Comparison of ENCODE assay signal across 11 cellular contexts in genomic region chr5:8829322-8830029, GRCh38.
DNase-seq lines count a peak whose midpoint lies in the region; ATAC-seq and TF ChIP-seq lines count a peak whose summit lies in the region.
"Had no signal": no experiment of that assay in that cellular context is flagged by ENCODE, and none has a peak within 500 bp of the region (broad histone marks: within the 10 kb centered on the region; RNA-seq: fewer than 3 reads in every experiment).

No MANE protein-coding gene starts in this region.

- DNase-seq in ELR (ENCODE audit: low read depth) = peak; percentile 99
- peak; percentile 94 to 98 for DNase-seq in SJSA1 (ENCODE audit: low read depth in 1 of 2, low spot score in 2 of 2)
- DNase-seq in fibroblast of pulmonary artery (ENCODE audit: low read depth) = peak; percentile 99
- DNase-seq in osteocyte (ENCODE audit: extremely low spot score, unreplicated experiment) = no peak
- DNase-seq in activated CD4-positive, alpha-beta T cell treated with anti-CD3 and anti-CD28 coated beads, Interleukin-2, amount 50 U/mL, for 48 hours = no peak
- DNase-seq in GM13976 (ENCODE audit: low spot score) = no peak
- no peak for DNase-seq in thyroid gland
- DNase-seq: cortex of kidney, transverse colon had no signal

- H3K9me3 ChIP-seq in SJSA1 (replicated peaks) (peaks cover 3% of the 10 kb centered on the region; the same call in 1 of the 2 replicates), thyroid gland (no peaks in the 10 kb centered on the region)
- H3K9me3 ChIP-seq: transverse colon had no signal

- H3K4me3 ChIP-seq in SJSA1 (no peak overlapping the region), fibroblast of pulmonary artery (replicated peaks; ENCODE audit: low read depth, low read length) (no peak overlapping the region), thyroid gland (replicated peaks in 1 of 3) (no peak overlapping the region)
- H3K4me3 ChIP-seq: transverse colon had no signal

- intact Hi-C loops in thyroid gland (cut with DNase I) = no loop called here

- H3K4me3 Mint-ChIP-seq in osteocyte (ENCODE audit: unreplicated experiment) = no peak overlapping the region
- H3K4me3 Mint-ChIP-seq: mesothelial cell of epicardium had no signal

- H3K27ac ChIP-seq in SJSA1 (peak overlapping the region; percentile 75), thyroid gland (no peak overlapping the region)

- H3K4me1 ChIP-seq in SJSA1 (replicated peaks) (peaks cover 36% of the 10 kb centered on the region), thyroid gland (no peaks in the 10 kb centered on the region)
- H3K4me1 ChIP-seq: transverse colon had no signal

- peaks cover 57% of the 10 kb centered on the region for H3K4me1 Mint-ChIP-seq in osteocyte (ENCODE audit: unreplicated experiment)
- H3K4me1 Mint-ChIP-seq: mesothelial cell of epicardium had no signal

- H3K36me3 ChIP-seq in SJSA1 (no peaks in the 10 kb centered on the region), thyroid gland (no peaks in the 10 kb centered on the region)
- H3K36me3 ChIP-seq: transverse colon had no signal

- ATAC-seq in GM19351 (IDR thresholded peaks at IDR 0.05; ENCODE audit: unreplicated experiment) = no peak

- peak overlapping the region; percentile 81 for H3K27ac Mint-ChIP-seq in osteocyte (ENCODE audit: unreplicated experiment)
- H3K27ac Mint-ChIP-seq: mesothelial cell of epicardium had no signal

- no peak for TF ChIP-seq POLR2A in thyroid gland (IDR thresholded peaks at IDR 0.05)

- TF ChIP-seq CTCF in fibroblast of pulmonary artery (IDR thresholded peaks at IDR 0.05; ENCODE audit: low read length, missing control alignments) = no peak
- no peak for TF ChIP-seq CTCF in osteocyte (IDR thresholded peaks at IDR 0.05)
- no peak for TF ChIP-seq CTCF in GM13976 (IDR thresholded peaks at IDR 0.05; ENCODE audit: borderline replicate concordance, control extremely low read depth, extremely low read depth, insufficient read depth, missing control alignments)
- no peak for TF ChIP-seq CTCF in thyroid gland (IDR thresholded peaks at IDR 0.05)

- peaks cover 9% of the 10 kb centered on the region for H3K36me3 Mint-ChIP-seq in osteocyte (ENCODE audit: unreplicated experiment)

- no peaks in the 10 kb centered on the region for H3K27me3 Mint-ChIP-seq in osteocyte (ENCODE audit: unreplicated experiment)

- H3K9me3 Mint-ChIP-seq in osteocyte (ENCODE audit: unreplicated experiment) = peaks cover 29% of the 10 kb centered on the region

- in situ Hi-C loops in GM13976 (cut with MboI; ENCODE audit: low sequenced_read_pairs, unreplicated experiment) = no loop called here

- H3K27me3 ChIP-seq in SJSA1 (replicated peaks) (no peaks in the 10 kb centered on the region), thyroid gland (no peaks in the 10 kb centered on the region)
- H3K27me3 ChIP-seq: transverse colon had no signal

Comparison
In these comparisons a context has a peak if more than half of its experiments do, and no peak if none do; other contexts are left out.
1. DNase-seq: peak in ELR (single experiment), SJSA1 (2 of 2) and fibroblast of pulmonary artery (single experiment); none in osteocyte (single experiment), activated CD4-positive, alpha-beta T cell treated with anti-CD3 and anti-CD28 coated beads, Interleukin-2, amount 50 U/mL, for 48 hours (0 of 2), GM13976 (single experiment) and thyroid gland (0 of 2).